In the genomic region with DNA sequence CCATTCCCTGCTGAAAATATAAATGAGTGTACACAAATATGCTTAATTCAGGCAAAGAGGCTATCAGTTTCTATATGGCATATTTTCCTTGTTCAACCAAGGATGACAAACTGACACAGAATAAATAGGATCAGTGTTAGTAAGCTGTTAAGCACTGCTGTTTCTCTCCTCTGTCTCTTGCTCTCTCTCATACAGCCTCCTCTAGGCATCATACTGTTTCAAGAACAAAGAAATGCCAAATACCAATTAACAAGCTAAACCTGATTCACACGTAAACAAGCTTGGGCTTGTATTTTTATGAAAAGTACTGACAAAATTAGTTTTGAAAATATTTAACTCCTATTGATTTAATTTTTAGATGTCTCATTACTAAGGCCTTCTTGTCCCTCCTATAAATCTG, we compare ENCODE assay signal across 19 cellular contexts.
A peak's percentile ranks its signal among the peaks of the same experiment; 100 is the strongest.
DNase-seq lines count a peak whose midpoint lies in the region; FAIRE-seq and TF ChIP-seq lines count a peak whose summit lies in the region.
"Had no signal": no experiment of that assay in that cellular context is flagged by ENCODE, and none has a peak within 500 bp of the region (broad histone marks: within the 10 kb centered on the region; RNA-seq: fewer than 3 reads in every experiment).

No MANE protein-coding gene starts in this region.

- peak overlapping the region; percentile 74 for H3K27ac ChIP-seq in mammary epithelial cell (ENCODE audit: insufficient read depth, low read depth, low read length)
- peak overlapping the region; percentile 77 for H3K27ac ChIP-seq in keratinocyte (ENCODE audit: control insufficient read depth, insufficient read depth, low read length)
- no peak overlapping the region for H3K27ac ChIP-seq in OCI-LY7 (ENCODE audit: low read depth, low read length, poor library complexity, severe bottlenecking)
- H3K27ac ChIP-seq: 22Rv1, SK-N-MC had no signal

- DNase-seq in NCI-H1092 treated with DMSO at 0.1 percent for 48 hours (lab: John Stamatoyannopoulos, UW) (peak; percentile 47), NCI-H1092 (lab: John Stamatoyannopoulos, UW) (no peak), NCI-H526 treated with DMSO at 0.1 percent for 48 hours (lab: John Stamatoyannopoulos, UW) (peak; percentile 50), mammary epithelial cell (peak; percentile 76), keratinocyte (ENCODE audit: low read depth, low spot score) (peak; percentile 56), OCI-LY7 (ENCODE audit: low spot score) (no peak), hippocampal formation (lab: John Stamatoyannopoulos, UW) (no peak)
- DNase-seq in central memory CD4-positive, alpha-beta T cell, result no peak
- DNase-seq: activated CD4-positive, alpha-beta T cell treated with anti-CD3 and anti-CD28 coated beads, Interleukin-2, amount 50 U/mL, for 1 hour; activated CD8-positive, alpha-beta memory T cell treated with anti-CD3 and anti-CD28 coated beads, Interleukin-2, amount 50 U/mL, for 4 hours; effector memory CD4-positive, alpha-beta T cell; GF-D8; NCI-H1436 treated with DMSO at 0.1 percent for 48 hours; NCI-H2227 treated with DMSO at 0.1 percent for 48 hours; T-helper 17 cell had no signal

- H3K27me3 ChIP-seq in mammary epithelial cell (ENCODE audit: insufficient read depth, low read length), result no peaks in the 10 kb centered on the region
- H3K27me3 ChIP-seq in keratinocyte (ENCODE audit: control insufficient read depth, extremely low read depth, insufficient read depth, low read length), result no peaks in the 10 kb centered on the region

- in situ Hi-C loops in mammary epithelial cell (cut with MboI; ENCODE audit: low sequenced_read_pairs in 2 of 2), result no loop called here

- 0% methylated on average over 1 of the region's 1 CpG for WGBS in mammary epithelial cell (ENCODE audit: low coverage, missing lambda C conversion rate)

- intact Hi-C loops in mammary epithelial cell (cut with micrococcal nuclease) (no loop called here), OCI-LY7 (cut with micrococcal nuclease; ENCODE audit: unreplicated experiment) (no loop called here)

- POLR2A ChIA-PET in OCI-LY7 (lab: Charles Lee), result interaction anchor here (1.0 kb wide), 1 partner anchor 22 kb away, joined by 3 read pairs; no protein-coding TSS in a partner anchor

- no peaks in the 10 kb centered on the region for H3K9me2 ChIP-seq in OCI-LY7 (ENCODE audit: insufficient read depth, low read length)

- CTCF ChIA-PET in mammary epithelial cell (lab: Charles Lee; ENCODE audit: low non-redundant PET) (interaction anchor here (0.6 kb wide), 1 partner anchor 57 kb away, joined by 3 read pairs; no protein-coding TSS in a partner anchor), OCI-LY7 (lab: Charles Lee; ENCODE audit: unreplicated experiment) (no interaction called here)

- H3K9me3 ChIP-seq in mammary epithelial cell (replicated peaks; ENCODE audit: insufficient read depth, low read length) (no peaks in the 10 kb centered on the region), keratinocyte (ENCODE audit: control insufficient read depth, low read depth, low read length) (no peaks in the 10 kb centered on the region), OCI-LY7 (ENCODE audit: low read length) (no peaks in the 10 kb centered on the region)

- H3K79me2 ChIP-seq in mammary epithelial cell (ENCODE audit: insufficient read depth, low read length), result no peaks in the 10 kb centered on the region
- H3K79me2 ChIP-seq in keratinocyte (ENCODE audit: control insufficient read depth, insufficient read depth, low read length), result no peaks in the 10 kb centered on the region
- no peaks in the 10 kb centered on the region for H3K79me2 ChIP-seq in OCI-LY7 (ENCODE audit: insufficient read depth, low read depth, low read length)

- peak; percentile 92 for FAIRE-seq in keratinocyte (lab: Jason Lieb, UNC)
- FAIRE-seq: astrocyte, colon had no signal

- H3K4me2 ChIP-seq in mammary epithelial cell (ENCODE audit: insufficient read depth, low read depth, low read length), result peak overlapping the region; percentile 72
- H3K4me2 ChIP-seq in keratinocyte (ENCODE audit: control insufficient read depth, extremely low read depth, insufficient read depth, low read depth, low read length), result peak overlapping the region; percentile 69
- no peak overlapping the region for H3K4me2 ChIP-seq in OCI-LY7 (ENCODE audit: low read length)

- H3K4me1 ChIP-seq in mammary epithelial cell (ENCODE audit: insufficient read depth, low read length) (peaks cover 42% of the 10 kb centered on the region), keratinocyte (ENCODE audit: control insufficient read depth, extremely low read depth, insufficient read depth, low read length) (peaks cover 51% of the 10 kb centered on the region), OCI-LY7 (ENCODE audit: insufficient read depth, low read length, poor library complexity, severe bottlenecking) (no peaks in the 10 kb centered on the region)

- dilution Hi-C loops in mammary epithelial cell (cut with HindIII; ENCODE audit: low sequenced_read_pairs), result no loop called here
- dilution Hi-C loops in keratinocyte (cut with MboI; ENCODE audit: extremely low pct_ligation_motif_present, low sequenced_read_pairs), result no loop called here

- no peak for TF ChIP-seq CTCF in mammary epithelial cell (conservative IDR thresholded peaks at IDR 0.05 in 1 of 2, IDR thresholded peaks at IDR 0.05 in 1 of 2; ENCODE audit: extremely low read depth in 1 of 2, insufficient read depth in 1 of 2, low read depth in 1 of 2, low read length in 2 of 2)
- TF ChIP-seq CTCF in keratinocyte (optimal IDR thresholded peaks at IDR 0.05 in 1 of 3, IDR thresholded peaks at IDR 0.05 in 1 of 3, conservative IDR thresholded peaks at IDR 0.05 in 1 of 3; ENCODE audit: extremely low read depth in 1 of 3, insufficient read depth in 2 of 3, low read length in 3 of 3), result no peak
- TF ChIP-seq CTCF in OCI-LY7 (conservative IDR thresholded peaks at IDR 0.05; ENCODE audit: low read length), result no peak

- H3K4me3 ChIP-seq in mammary epithelial cell (replicated peaks in 1 of 3; ENCODE audit: insufficient read depth in 1 of 3, low read depth in 2 of 3, low read length in 3 of 3), result peak overlapping the region in 1 of 3 experiments; percentile 18
- peak overlapping the region in 1 of 3 experiments; percentile 11 for H3K4me3 ChIP-seq in keratinocyte (ENCODE audit: control insufficient read depth in 2 of 3, extremely low read depth in 1 of 3, insufficient read depth in 2 of 3, low read depth in 1 of 3, low read length in 3 of 3)
- no peak overlapping the region for H3K4me3 ChIP-seq in OCI-LY7 (ENCODE audit: low read depth, low read length, poor library complexity, severe bottlenecking)
- H3K4me3 ChIP-seq: SK-N-MC had no signal

- BruUV-seq in mammary epithelial cell (replicated peaks; lab: Mats Ljungman, UMichigan) (no TSS peak), OCI-LY7 (replicated peaks; lab: Mats Ljungman, UMichigan) (no TSS peak)

- H4K20me1 ChIP-seq in mammary epithelial cell (ENCODE audit: insufficient read depth, low read length), result no peaks in the 10 kb centered on the region
- H4K20me1 ChIP-seq in keratinocyte (ENCODE audit: control insufficient read depth, extremely low read depth, insufficient read depth, low read length), result no peaks in the 10 kb centered on the region
- no peaks in the 10 kb centered on the region for H4K20me1 ChIP-seq in OCI-LY7 (ENCODE audit: insufficient read depth, low read length)

- no peak overlapping the region for H3K9ac ChIP-seq in mammary epithelial cell (ENCODE audit: insufficient read depth, low read length)
- H3K9ac ChIP-seq in keratinocyte (ENCODE audit: control insufficient read depth, extremely low read depth, insufficient read depth, low read length), result peak overlapping the region; percentile 31

- H2AFZ ChIP-seq in mammary epithelial cell (ENCODE audit: low read depth, low read length) (peak overlapping the region; percentile 62), keratinocyte (ENCODE audit: control insufficient read depth, low read length) (no peak overlapping the region), OCI-LY7 (ENCODE audit: low read length) (no peak overlapping the region)

- H3K9me1 ChIP-seq in keratinocyte (ENCODE audit: control insufficient read depth, extremely low read depth, insufficient read depth, low read length), result no peaks in the 10 kb centered on the region

- H3K36me3 ChIP-seq in mammary epithelial cell (ENCODE audit: insufficient read depth, low read length) (no peaks in the 10 kb centered on the region), keratinocyte (ENCODE audit: control insufficient read depth in 2 of 2, extremely low read depth in 1 of 2, insufficient read depth in 2 of 2, low read length in 2 of 2) (no peaks in the 10 kb centered on the region), OCI-LY7 (ENCODE audit: insufficient read depth, low read length) (no peaks in the 10 kb centered on the region)

Comparison
In these comparisons a context has a peak if more than half of its experiments do, and no peak if none do; other contexts are left out.
1. DNase-seq: peak in NCI-H1092 treated with DMSO at 0.1 percent for 48 hours (single experiment), NCI-H526 treated with DMSO at 0.1 percent for 48 hours (single experiment), mammary epithelial cell (single experiment) and keratinocyte (single experiment); none in NCI-H1092 (single experiment), OCI-LY7 (single experiment), hippocampal formation (0 of 2) and central memory CD4-positive, alpha-beta T cell (single experiment).